ENCODE assay signal across 1 cellular context in the genomic region with DNA sequence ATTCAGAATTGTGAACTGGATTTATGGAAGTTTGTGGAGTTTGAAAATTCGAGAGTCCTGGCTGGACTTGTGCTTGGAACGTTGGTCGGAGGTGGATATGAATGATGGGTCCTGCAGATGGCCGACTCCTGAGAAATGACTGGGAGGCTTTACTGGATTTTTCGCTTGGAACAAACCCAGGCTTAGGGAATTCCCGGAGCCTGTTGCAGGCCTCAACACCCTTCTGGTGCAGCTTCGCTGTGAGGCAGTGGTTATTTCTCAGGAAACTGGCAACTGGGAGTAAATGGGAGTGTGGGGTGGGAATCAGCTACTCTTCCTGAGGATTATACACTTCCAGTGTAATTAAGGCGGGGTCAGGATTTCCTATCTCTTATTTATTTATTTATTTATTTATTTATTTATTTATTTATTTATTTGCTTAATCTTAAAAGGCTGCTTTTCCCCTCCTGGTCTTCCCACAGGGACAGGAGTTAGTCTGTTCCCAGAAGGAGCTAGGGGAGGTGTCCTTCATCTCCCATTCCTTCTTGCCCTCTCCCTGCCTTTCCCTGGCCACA.
TF ChIP-seq lines count a peak whose summit lies in the region.

No MANE protein-coding gene starts in this region.

TF ChIP-seq in SK-N-SH, 30 proteins besides CTCF, POLR2A, EP300 and RAD21 (continued from another document):
- TF ChIP-seq USF2 (IDR thresholded peaks at IDR 0.05; ENCODE audit: borderline replicate concordance, low read depth, low read length) = no peak
- TF ChIP-seq TEAD4 (IDR thresholded peaks at IDR 0.05; ENCODE audit: borderline replicate concordance, insufficient read depth) = no peak
TF ChIP-seq in SK-N-SH: peak in this region for 0.
